Comparison of ENCODE assay signal across 9 cellular contexts in genomic region chr9:36980148-36980974, GRCh38. TPM values are rescaled to one million over a fixed set of nuclear protein-coding genes. Genes with fewer than 3 reads are reported as not detected.
DNase-seq lines count a peak whose midpoint lies in the region; ATAC-seq and TF ChIP-seq lines count a peak whose summit lies in the region.
"Had no signal": no experiment of that assay in that cellular context is flagged by ENCODE, and none has a peak within 500 bp of the region (broad histone marks: within the 10 kb centered on the region; RNA-seq: fewer than 3 reads in every experiment).

No MANE protein-coding gene starts in this region.

- ATAC-seq in HG03460 (IDR thresholded peaks at IDR 0.05; ENCODE audit: unreplicated experiment) = no peak

- H4K91ac ChIP-seq in neuronal stem cell (ENCODE audit: low read depth, low read length, poor library complexity) = no peak overlapping the region

- no peak overlapping the region for H2AK5ac ChIP-seq in neuronal stem cell (ENCODE audit: low read depth, low read length)

- peaks cover 3% of the 10 kb centered on the region for H3K79me1 ChIP-seq in neuronal stem cell (ENCODE audit: low read depth, low read length)

- no peak overlapping the region for H2BK120ac ChIP-seq in neuronal stem cell (ENCODE audit: low read depth, low read length)

- H3K27me3 ChIP-seq in neuronal stem cell (ENCODE audit: control insufficient read depth in 3 of 3, insufficient read depth in 3 of 3, low read depth in 1 of 3, low read length in 3 of 3) = peaks cover 0 to 23% (median 6%) of the 10 kb centered on the region in 3 experiments

- no peak overlapping the region for H2BK5ac ChIP-seq in neuronal stem cell (ENCODE audit: low read length)

- no peak overlapping the region for H3K4ac ChIP-seq in neuronal stem cell (ENCODE audit: low read length)

- no peak overlapping the region for H3K4me2 ChIP-seq in neuronal stem cell (ENCODE audit: insufficient read depth, low read length, poor library complexity, severe bottlenecking)
- H3K4me2 ChIP-seq: hepatocyte had no signal

- H3K4me1 ChIP-seq in neuronal stem cell (ENCODE audit: control insufficient read depth in 2 of 2, insufficient read depth in 1 of 2, low read depth in 1 of 2, low read length in 2 of 2) = peaks cover 0 to 6% of the 10 kb centered on the region in 2 donors

- no peak overlapping the region for H2AFZ ChIP-seq in neuronal stem cell (ENCODE audit: low read length)
- H2AFZ ChIP-seq: hepatocyte had no signal

- H3K14ac ChIP-seq in neuronal stem cell (ENCODE audit: low read length) = no peak overlapping the region

- WGBS in neuronal stem cell (ENCODE audit: extremely low coverage in 2 of 2, insufficient read length in 2 of 2, insufficient replicate concordance in 1 of 2), 2 donors = no CpG with 5 or more reads among the region's 7 CpGs

- H4K8ac ChIP-seq in neuronal stem cell (ENCODE audit: low read depth, low read length) = no peak overlapping the region

- no peak overlapping the region for H3K9ac ChIP-seq in neuronal stem cell (ENCODE audit: low read depth, low read length, poor library complexity)

- no peak overlapping the region for H3K18ac ChIP-seq in neuronal stem cell (ENCODE audit: low read length)

- H3K9me3 ChIP-seq in neuronal stem cell (replicated peaks in 1 of 2; ENCODE audit: control insufficient read depth in 2 of 2, insufficient read depth in 1 of 2, low read depth in 1 of 2, low read length in 2 of 2) = peaks cover 0 to 1% of the 10 kb centered on the region in 2 donors

- DNase-seq in NCI-H524 (lab: John Stamatoyannopoulos, UW) = peak; percentile 49 to 74
- no peak for DNase-seq in NCI-H524 treated with DMSO at 0.1 percent for 48 hours (lab: John Stamatoyannopoulos, UW)
- DNase-seq in NCI-H1930 (lab: John Stamatoyannopoulos, UW) = peak; percentile 48 to 67
- peak; percentile 37 for DNase-seq in SW480 (ENCODE audit: low spot score)
- DNase-seq in retinal pigment epithelial cell (ENCODE audit: low read depth) = no peak
- no peak for DNase-seq in stimulated activated CD4-positive, alpha-beta T cell treated with anti-CD3 and anti-CD28 coated beads, Interleukin-15, amount 100 ng/mL, for 24 hours
- no peak for DNase-seq in neuronal stem cell (ENCODE audit: low spot score)

- H3K27ac ChIP-seq in neuronal stem cell (replicated peaks; ENCODE audit: low read length) = no peak overlapping the region
- H3K27ac ChIP-seq: hepatocyte had no signal

- peak; percentile 37 for TF ChIP-seq CTCF in retinal pigment epithelial cell (conservative IDR thresholded peaks at IDR 0.05; ENCODE audit: low read depth, low read length)

- peaks cover 0 to 27% of the 10 kb centered on the region in 2 donors for H3K36me3 ChIP-seq in neuronal stem cell (replicated peaks in 1 of 2; ENCODE audit: control insufficient read depth in 2 of 2, insufficient read depth in 2 of 2, low read length in 2 of 2)

- H2BK12ac ChIP-seq in neuronal stem cell (ENCODE audit: low read length) = no peak overlapping the region

- no peak overlapping the region for H3K23ac ChIP-seq in neuronal stem cell (ENCODE audit: low read depth, low read length, poor library complexity)

- H2BK15ac ChIP-seq in neuronal stem cell (ENCODE audit: low read length) = no peak overlapping the region

- H3K4me3 ChIP-seq in retinal pigment epithelial cell (ENCODE audit: low read length) (no peak overlapping the region), neuronal stem cell (ENCODE audit: low read length in 2 of 2) (no peak overlapping the region)
- H3K4me3 ChIP-seq: hepatocyte had no signal

RNA-seq across cellular contexts. Expression of gene PAX5, which starts 53.7 kb away (rescaled TPM):
- polyA plus RNA-seq in neuronal stem cell (2013, experiment 1 of 2) = not detected
- under 0.01 TPM for polyA plus RNA-seq in neuronal stem cell (2013, experiment 2 of 2)
- polyA plus RNA-seq: hepatocyte had no signal

Comparison
In these comparisons a context has a peak if more than half of its experiments do, and no peak if none do; other contexts are left out.
1. DNase-seq: peak in NCI-H524 (2 of 2), NCI-H1930 (2 of 2) and SW480 (single experiment); none in NCI-H524 treated with DMSO at 0.1 percent for 48 hours (single experiment), retinal pigment epithelial cell (single experiment), stimulated activated CD4-positive, alpha-beta T cell treated with anti-CD3 and anti-CD28 coated beads, Interleukin-15, amount 100 ng/mL, for 24 hours (single experiment) and neuronal stem cell (single experiment).